8 cellular contexts compared by ENCODE assay signal in the genomic region with DNA sequence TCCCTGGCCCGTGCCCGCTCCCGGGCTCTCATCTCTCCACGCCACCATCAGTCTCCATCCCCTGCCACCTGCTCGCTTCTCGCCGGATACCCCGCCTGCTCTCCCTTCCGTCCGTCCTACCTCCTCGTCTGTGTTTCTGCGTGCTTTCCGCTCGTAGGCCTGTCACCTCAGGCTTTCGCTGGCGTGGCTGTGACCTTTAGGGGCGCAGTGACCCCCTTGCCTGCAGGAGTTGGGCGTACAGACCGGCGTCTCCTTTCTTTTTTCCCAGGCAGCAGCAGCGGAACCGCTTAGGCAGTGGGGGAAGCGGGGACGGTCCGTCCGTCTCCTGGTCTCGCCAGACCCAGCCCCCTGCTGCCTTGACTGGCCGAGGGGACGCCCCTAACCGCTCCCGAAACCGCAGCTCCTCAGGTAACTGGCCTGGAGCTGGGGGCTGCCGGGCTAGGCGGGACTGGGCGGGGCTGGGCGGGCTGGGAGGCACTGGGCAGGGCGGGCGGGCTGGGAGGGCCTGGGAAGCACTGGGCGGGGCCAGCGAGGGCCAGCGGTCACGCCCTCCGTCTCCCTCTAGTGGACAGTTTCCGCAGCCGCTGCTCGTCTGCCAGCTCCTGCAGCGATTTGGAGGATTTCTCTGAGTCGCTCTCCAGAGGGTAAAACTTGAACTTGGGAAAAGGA. TPM values are rescaled to one million over a fixed set of nuclear protein-coding genes. Genes with fewer than 3 reads are reported as not detected.
DNase-seq lines count a peak whose midpoint lies in the region; ATAC-seq and TF ChIP-seq lines count a peak whose summit lies in the region.

No MANE protein-coding gene starts in this region.

- no peaks in the 10 kb centered on the region for H3K4me1 ChIP-seq in DND-41 (ENCODE audit: insufficient read depth, low read length)
- peaks cover 11% of the 10 kb centered on the region for H3K4me1 ChIP-seq in effector memory CD4-positive, alpha-beta T cell (ENCODE audit: control insufficient read depth, insufficient read depth, low read length, poor library complexity, severe bottlenecking)
- H3K4me1 ChIP-seq in mesenchymal stem cell (ENCODE audit: control insufficient read depth, insufficient read depth, low read depth, low read length) = peaks cover 23% of the 10 kb centered on the region

- peak; percentile 61 for TF ChIP-seq CTCF in DND-41 (IDR thresholded peaks at IDR 0.05; ENCODE audit: borderline replicate concordance, extremely low read depth, low read length, poor library complexity, severe bottlenecking)

- no peak overlapping the region for H2BK5ac ChIP-seq in mesenchymal stem cell (ENCODE audit: low read depth, low read length, poor library complexity, severe bottlenecking)

- H3K9me3 ChIP-seq in DND-41 (ENCODE audit: insufficient read depth, low read length, severe bottlenecking) (no peaks in the 10 kb centered on the region), mesenchymal stem cell (ENCODE audit: control insufficient read depth, low read length) (no peaks in the 10 kb centered on the region)
- H3K9me3 ChIP-seq in effector memory CD4-positive, alpha-beta T cell (ENCODE audit: control insufficient read depth, low read length) = no peaks in the 10 kb centered on the region

- no peak overlapping the region for H2BK120ac ChIP-seq in mesenchymal stem cell (ENCODE audit: low read depth, low read length)

- H3K18ac ChIP-seq in mesenchymal stem cell (ENCODE audit: low read depth in 1 of 2, low read length in 2 of 2) = peak overlapping the region in 1 of 2 experiments; percentile 30

- H3K23ac ChIP-seq in mesenchymal stem cell (ENCODE audit: low read length in 2 of 2) = no peak overlapping the region

- H3K9ac ChIP-seq in DND-41 (ENCODE audit: low read depth, low read length) = no peak overlapping the region
- no peak overlapping the region for H3K9ac ChIP-seq in mesenchymal stem cell (ENCODE audit: low read length)

- H3K4ac ChIP-seq in mesenchymal stem cell (ENCODE audit: low read depth in 1 of 2, low read length in 2 of 2) = no peak overlapping the region

- peak overlapping the region; percentile 11 for H2AK5ac ChIP-seq in mesenchymal stem cell (ENCODE audit: low read length, severe bottlenecking)

- H3K27me3 ChIP-seq in DND-41 (ENCODE audit: insufficient read depth, low read length, poor library complexity) = no peaks in the 10 kb centered on the region
- no peaks in the 10 kb centered on the region for H3K27me3 ChIP-seq in effector memory CD4-positive, alpha-beta T cell (replicated peaks; ENCODE audit: control insufficient read depth, insufficient read depth, low read length, poor library complexity, severe bottlenecking)
- peaks cover 4 to 26% of the 10 kb centered on the region in 2 experiments for H3K27me3 ChIP-seq in mesenchymal stem cell (ENCODE audit: control insufficient read depth in 1 of 2, insufficient read depth in 1 of 2, low read length in 2 of 2)

- H3K27ac ChIP-seq in DND-41 (ENCODE audit: low read length) (no peak overlapping the region), mesenchymal stem cell (ENCODE audit: low read length, poor library complexity, severe bottlenecking) (no peak overlapping the region)
- peak overlapping the region; percentile 61 for H3K27ac ChIP-seq in effector memory CD4-positive, alpha-beta T cell (ENCODE audit: insufficient read depth, low read length, poor library complexity, severe bottlenecking)

- H3K14ac ChIP-seq in mesenchymal stem cell (ENCODE audit: low read length in 2 of 2) = no peak overlapping the region

- peak; percentile 55; the same call in 1 of the 3 replicates for ATAC-seq in DND-41 (ENCODE audit: insufficient read depth, low read depth)
- ATAC-seq in HG03175 (IDR thresholded peaks at IDR 0.05; ENCODE audit: unreplicated experiment) = peak; percentile 49
- no peak for ATAC-seq in HG03159 (IDR thresholded peaks at IDR 0.05; ENCODE audit: unreplicated experiment)

- H2AFZ ChIP-seq in DND-41 (ENCODE audit: low read depth, low read length) (no peak overlapping the region), mesenchymal stem cell (ENCODE audit: low read depth, low read length) (no peak overlapping the region)

- H3K36me3 ChIP-seq in DND-41 (ENCODE audit: insufficient read depth, low read length) = peaks cover 23% of the 10 kb centered on the region
- H3K36me3 ChIP-seq in effector memory CD4-positive, alpha-beta T cell (ENCODE audit: control insufficient read depth, insufficient read depth, low read length) = no peaks in the 10 kb centered on the region
- peaks cover 4 to 24% of the 10 kb centered on the region in 2 experiments for H3K36me3 ChIP-seq in mesenchymal stem cell (ENCODE audit: control insufficient read depth in 1 of 2, insufficient read depth in 2 of 2, low read depth in 1 of 2, low read length in 2 of 2)

- H2BK15ac ChIP-seq in mesenchymal stem cell (ENCODE audit: low read depth, poor library complexity, severe bottlenecking) = no peak overlapping the region

- H3K79me1 ChIP-seq in mesenchymal stem cell (replicated peaks; ENCODE audit: low read length, poor library complexity, severe bottlenecking) = peaks cover 4% of the 10 kb centered on the region

- H4K20me1 ChIP-seq in DND-41 (ENCODE audit: insufficient read depth, low read length) = no peaks in the 10 kb centered on the region; the same call in 1 of the 2 replicates

- no peak overlapping the region for H3K4me3 ChIP-seq in DND-41 (ENCODE audit: low read depth in 1 of 2, low read length in 2 of 2)
- H3K4me3 ChIP-seq in effector memory CD4-positive, alpha-beta T cell (ENCODE audit: insufficient read depth, low read depth, low read length, poor library complexity, severe bottlenecking) = peak overlapping the region; percentile 88
- H3K4me3 ChIP-seq in mesenchymal stem cell (ENCODE audit: insufficient read depth in 1 of 2, low read depth in 1 of 2, low read length in 2 of 2) = peak overlapping the region; percentile 53 to 77

- 2% methylated on average over 47 of the region's 48 CpGs for WGBS in mesenchymal stem cell

- no peak overlapping the region for H4K91ac ChIP-seq in mesenchymal stem cell (ENCODE audit: low read length)

- DNase-seq in DND-41 (peak; percentile 53), NCI-H526 (lab: John Stamatoyannopoulos, UW) (peak; percentile 54 to 83), mesenchymal stem cell (peak; percentile 78)
- peak; percentile 54 to 73 for DNase-seq in activated CD8-positive, alpha-beta memory T cell treated with anti-CD3 and anti-CD28 coated beads for 1 hour (ENCODE audit: extremely low read depth in 1 of 2, low read depth in 1 of 2)
- peak; percentile 65 to 72 (median 65) for DNase-seq in effector memory CD4-positive, alpha-beta T cell
- peak; percentile 53 for DNase-seq in stimulated activated CD8-positive, alpha-beta memory T cell treated with anti-CD3 and anti-CD28 coated beads, Interleukin-12 subunit alpha, Interleukin-12 subunit beta, amount 100 ng/mL, for 24 hours (ENCODE audit: extremely low read depth)

- H4K8ac ChIP-seq in mesenchymal stem cell (ENCODE audit: low read length) = no peak overlapping the region

- H3K79me2 ChIP-seq in DND-41 (ENCODE audit: insufficient read depth, low read length) = no peaks in the 10 kb centered on the region

- H3K4me2 ChIP-seq in DND-41 (ENCODE audit: insufficient read depth, low read length) (no peak overlapping the region), mesenchymal stem cell (ENCODE audit: low read length, poor library complexity, severe bottlenecking) (peak overlapping the region; percentile 76)

- no peak overlapping the region for H2BK12ac ChIP-seq in mesenchymal stem cell (ENCODE audit: low read length in 2 of 2)

RNA-seq across cellular contexts. Expression of a gene that starts 6.3 kb away (rescaled TPM):
- polyA plus RNA-seq in mesenchymal stem cell (2013, experiment 1 of 2) = not detected
- not detected for polyA plus RNA-seq in mesenchymal stem cell (2013, experiment 2 of 2)

RNA-seq across cellular contexts. Expression of a gene that starts 21.3 kb away (rescaled TPM):
- 3.0 TPM for polyA plus RNA-seq in mesenchymal stem cell (2013, experiment 1 of 2)
- 2.9 TPM for polyA plus RNA-seq in mesenchymal stem cell (2013, experiment 2 of 2)

RNA-seq across cellular contexts. Expression of a gene that starts 24.2 kb away (rescaled TPM):
- polyA plus RNA-seq in mesenchymal stem cell (2013, experiment 1 of 2) = not detected
- polyA plus RNA-seq in mesenchymal stem cell (2013, experiment 2 of 2) = not detected

RNA-seq across cellular contexts. Expression of a gene that starts 42.9 kb away (rescaled TPM):
- polyA plus RNA-seq in mesenchymal stem cell (2013, experiment 1 of 2) = 0.03 TPM
- polyA plus RNA-seq in mesenchymal stem cell (2013, experiment 2 of 2) = 0.03 TPM

Comparison
In these comparisons a context has a peak if more than half of its experiments do, and no peak if none do; other contexts are left out.
1. H3K4me3 ChIP-seq: peak in effector memory CD4-positive, alpha-beta T cell (single experiment) and mesenchymal stem cell (2 of 2); none in DND-41 (0 of 2).
2. Peak in every context shown above with its lines, with median percentiles within 50 percentile points of each other: DNase-seq.